In genomic region chr1:107649023-107649422, GRCh38 we compare ENCODE assay signal across 1 cellular context.
TF ChIP-seq lines count a peak whose summit lies in the region.

No MANE protein-coding gene starts in this region.

TF ChIP-seq in IMR-90, 13 proteins besides CTCF, POLR2A, EP300 and RAD21:
- TF ChIP-seq USF2 (IDR thresholded peaks at IDR 0.05; ENCODE audit: low read depth, low read length) (no peak), MXI1 (IDR thresholded peaks at IDR 0.05; ENCODE audit: borderline replicate concordance, low read depth, low read length) (no peak), CHD1 (IDR thresholded peaks at IDR 0.05; ENCODE audit: low read depth, low read length) (no peak), FOS (IDR thresholded peaks at IDR 0.05; ENCODE audit: low read depth, low read length) (no peak), SMC3 (IDR thresholded peaks at IDR 0.05; ENCODE audit: low read depth, low read length) (no peak), RFX5 (IDR thresholded peaks at IDR 0.05; ENCODE audit: low read depth, low read length) (no peak), ELK1 (IDR thresholded peaks at IDR 0.05; ENCODE audit: borderline replicate concordance, low read depth, low read length) (no peak), CEBPB (IDR thresholded peaks at IDR 0.05; ENCODE audit: low read depth, low read length) (no peak), MAFK (IDR thresholded peaks at IDR 0.05; ENCODE audit: low read depth, low read length) (no peak)
